In genomic region chr2:158099716-158100115, GRCh38 we compare ENCODE assay signal across 18 cellular contexts. TPM values are rescaled to one million over a fixed set of nuclear protein-coding genes. Genes with fewer than 3 reads are reported as not detected.
A peak's percentile ranks its signal among the peaks of the same experiment; 100 is the strongest.
DNase-seq lines count a peak whose midpoint lies in the region; ATAC-seq, FAIRE-seq and TF ChIP-seq lines count a peak whose summit lies in the region.
"Had no signal": no experiment of that assay in that cellular context is flagged by ENCODE, and none has a peak within 500 bp of the region (broad histone marks: within the 10 kb centered on the region; RNA-seq: fewer than 3 reads in every experiment).

No MANE protein-coding gene starts in this region.

- TF ChIP-seq POLR2A in breast epithelium (IDR thresholded peaks at IDR 0.05) = no peak

- H3K4me3 ChIP-seq in breast epithelium (no peak overlapping the region), astrocyte (ENCODE audit: insufficient read depth, low read depth, low read length) (no peak overlapping the region), psoas muscle (no peak overlapping the region)
- H3K4me3 ChIP-seq: esophagus squamous epithelium, skin epidermis, thoracic aorta had no signal

- no peak overlapping the region for H3K4me2 ChIP-seq in astrocyte (ENCODE audit: low read length)

- H3K27ac Mint-ChIP-seq in MCF 10A (ENCODE audit: low read depth, unreplicated experiment) (peak overlapping the region; percentile 31), astrocyte (ENCODE audit: unreplicated experiment) (no peak overlapping the region), nephron progenitor cell (no peak overlapping the region)
- H3K27ac Mint-ChIP-seq: natural killer cell had no signal

- H3K4me1 Mint-ChIP-seq in MCF 10A (ENCODE audit: insufficient read depth, unreplicated experiment) = peaks cover 6% of the 10 kb centered on the region
- no peaks in the 10 kb centered on the region for H3K4me1 Mint-ChIP-seq in astrocyte (ENCODE audit: low read depth, unreplicated experiment)
- H3K4me1 Mint-ChIP-seq in nephron progenitor cell = peaks cover 9% of the 10 kb centered on the region
- H3K4me1 Mint-ChIP-seq: natural killer cell had no signal

- H3K36me3 Mint-ChIP-seq in MCF 10A (ENCODE audit: insufficient read depth, unreplicated experiment) (no peaks in the 10 kb centered on the region), astrocyte (ENCODE audit: low read depth, unreplicated experiment) (no peaks in the 10 kb centered on the region), nephron progenitor cell (ENCODE audit: low read depth) (no peaks in the 10 kb centered on the region)
- H3K36me3 Mint-ChIP-seq: natural killer cell had no signal

- H3K9me3 ChIP-seq in breast epithelium (no peaks in the 10 kb centered on the region), astrocyte (ENCODE audit: insufficient read depth, low read depth, low read length) (no peaks in the 10 kb centered on the region), psoas muscle (no peaks in the 10 kb centered on the region)
- H3K9me3 ChIP-seq: esophagus squamous epithelium, thoracic aorta had no signal

- no peak overlapping the region for H3K9ac ChIP-seq in astrocyte (ENCODE audit: low read length)

- no peak for ATAC-seq in psoas muscle
- no peak for ATAC-seq in Right ventricle myocardium inferior
- ATAC-seq: natural killer cell had no signal

- H3K27me3 ChIP-seq in breast epithelium = no peaks in the 10 kb centered on the region
- H3K27me3 ChIP-seq in astrocyte (ENCODE audit: insufficient read depth, low read length) = no peaks in the 10 kb centered on the region
- H3K27me3 ChIP-seq in psoas muscle (ENCODE audit: insufficient read depth in 3 of 3, low read length in 2 of 3) = no peaks in the 10 kb centered on the region
- H3K27me3 ChIP-seq: esophagus squamous epithelium had no signal

- H3K9me3 Mint-ChIP-seq in MCF 10A (ENCODE audit: unreplicated experiment) (no peaks in the 10 kb centered on the region), astrocyte (ENCODE audit: unreplicated experiment) (no peaks in the 10 kb centered on the region), nephron progenitor cell (no peaks in the 10 kb centered on the region)
- H3K9me3 Mint-ChIP-seq: natural killer cell had no signal

- intact Hi-C loops in MCF 10A (cut with micrococcal nuclease) = no loop called here
- intact Hi-C loops in breast epithelium (cut with DNase I; ENCODE audit: low total_unique reads) = no loop called here
- intact Hi-C loops in psoas muscle (cut with DNase I) = no loop called here
- intact Hi-C loops in Right ventricle myocardium inferior (cut with DNase I) = no loop called here

- H2AFZ ChIP-seq in astrocyte (ENCODE audit: low read depth, low read length) = no peak overlapping the region

- no peak for FAIRE-seq in astrocyte (lab: Jason Lieb, UNC)
- FAIRE-seq: A204.1 had no signal

- POLR2A ChIA-PET in MCF 10A (lab: Yijun Ruan, JAX) = no interaction called here

- 72 to 81% (median 76%) methylated on average over 3 of the region's 3 CpGs for WGBS in psoas muscle, 3 donors

- H3K27me3 Mint-ChIP-seq in MCF 10A (ENCODE audit: insufficient read depth, unreplicated experiment) = no peaks in the 10 kb centered on the region
- H3K27me3 Mint-ChIP-seq in astrocyte (ENCODE audit: low read depth, unreplicated experiment) = no peaks in the 10 kb centered on the region
- no peaks in the 10 kb centered on the region for H3K27me3 Mint-ChIP-seq in nephron progenitor cell (ENCODE audit: low read depth, poor library complexity)

- H3K36me3 ChIP-seq in breast epithelium (no peaks in the 10 kb centered on the region), astrocyte (ENCODE audit: insufficient read depth, low read length) (no peaks in the 10 kb centered on the region), psoas muscle (ENCODE audit: insufficient read depth in 1 of 2, low read depth in 1 of 2) (no peaks in the 10 kb centered on the region)
- H3K36me3 ChIP-seq: esophagus squamous epithelium, thoracic aorta had no signal

- CTCF ChIA-PET in MCF 10A (lab: Yijun Ruan, JAX) = interaction anchor here (0.7 kb wide), 1 partner anchor 704 kb away, joined by 4 read pairs; no protein-coding TSS in a partner anchor

- BruUV-seq in MCF 10A (replicated peaks; lab: Mats Ljungman, UMichigan) = no TSS peak

- no peaks in the 10 kb centered on the region for H4K20me1 ChIP-seq in astrocyte (ENCODE audit: insufficient read depth, low read length)

- no peak overlapping the region for H3K27ac ChIP-seq in breast epithelium
- H3K27ac ChIP-seq in astrocyte (ENCODE audit: low read depth, low read length) = no peak overlapping the region
- no peak overlapping the region for H3K27ac ChIP-seq in psoas muscle
- H3K27ac ChIP-seq: esophagus squamous epithelium, HL-60, skin epidermis, thoracic aorta had no signal

- no peak for TF ChIP-seq CTCF in MCF 10A (IDR thresholded peaks at IDR 0.05; ENCODE audit: unreplicated experiment)
- TF ChIP-seq CTCF in breast epithelium (IDR thresholded peaks at IDR 0.05) = no peak
- TF ChIP-seq CTCF in astrocyte (IDR thresholded peaks at IDR 0.05; ENCODE audit: insufficient read depth, low read depth, low read length) = no peak
- no peak for TF ChIP-seq CTCF in nephron progenitor cell (IDR thresholded peaks at IDR 0.05)
- no peak for TF ChIP-seq CTCF in psoas muscle (IDR thresholded peaks at IDR 0.05)

- H3K4me3 Mint-ChIP-seq in MCF 10A (ENCODE audit: unreplicated experiment) (no peak overlapping the region), astrocyte (ENCODE audit: unreplicated experiment) (no peak overlapping the region), nephron progenitor cell (no peak overlapping the region)
- H3K4me3 Mint-ChIP-seq: natural killer cell had no signal

- no peaks in the 10 kb centered on the region for H3K79me2 ChIP-seq in astrocyte (ENCODE audit: insufficient read depth, low read length)

- peak; percentile 78 for DNase-seq in MCF 10A (ENCODE audit: unreplicated experiment)
- no peak for DNase-seq in breast epithelium (ENCODE audit: low spot score in 2 of 2)
- DNase-seq in astrocyte (ENCODE audit: low read depth) = peak; percentile 9
- peak; percentile 29 for DNase-seq in kidney glomerular epithelial cell (lab: John Stamatoyannopoulos, UW)
- DNase-seq in nephron progenitor cell = no peak
- DNase-seq in psoas muscle = no peak
- DNase-seq in Right ventricle myocardium inferior (ENCODE audit: missing footprints) = no peak
- no peak for DNase-seq in NCI-H345 treated with DMSO at 0.1 percent for 48 hours (lab: John Stamatoyannopoulos, UW; ENCODE audit: unreplicated experiment)
- DNase-seq: activated naive CD4-positive, alpha-beta T cell treated with Interleukin-2 at 50 U/mL for 16 hours; DMS153; esophagus squamous epithelium; natural killer cell; NCI-H510A; SHP77 had no signal

- H3K4me1 ChIP-seq in breast epithelium (no peaks in the 10 kb centered on the region), astrocyte (ENCODE audit: insufficient read depth, low read length) (no peaks in the 10 kb centered on the region), psoas muscle (no peaks in the 10 kb centered on the region)
- H3K4me1 ChIP-seq: esophagus squamous epithelium had no signal

RNA-seq across cellular contexts. Expression of gene UPP2, which starts 2.0 kb away (rescaled TPM):
- not detected in 2 replicates for total RNA-seq in MCF 10A (2022)
- under 1 TPM in 1 of 3 donors, not detected in 2; 0.16 TPM for total RNA-seq in breast epithelium
- total RNA-seq in astrocyte = not detected in 2 replicates
- not detected for total RNA-seq in psoas muscle
- not detected for polyA plus RNA-seq in psoas muscle
- total RNA-seq in Right ventricle myocardium inferior = not detected
- total RNA-seq: esophagus squamous epithelium, natural killer cell, thoracic aorta had no signal

Comparison
In these comparisons a context has a peak if more than half of its experiments do, and no peak if none do; other contexts are left out.
1. DNase-seq: peak in MCF 10A (single experiment), astrocyte (single experiment) and kidney glomerular epithelial cell (single experiment); none in breast epithelium (0 of 2), nephron progenitor cell (single experiment), psoas muscle (0 of 2), Right ventricle myocardium inferior (single experiment) and NCI-H345 treated with DMSO at 0.1 percent for 48 hours (single experiment).